In genomic region chr12:42482086-42482819, GRCh38 we compare ENCODE assay signal across 8 cellular contexts.
A peak's percentile ranks its signal among the peaks of the same experiment; 100 is the strongest.
DNase-seq lines count a peak whose midpoint lies in the region; ATAC-seq and TF ChIP-seq lines count a peak whose summit lies in the region.

No MANE protein-coding gene starts in this region.

- peaks cover 20% of the 10 kb centered on the region for H3K27me3 Mint-ChIP-seq in brain

- 34% methylated on average over 19 of the region's 20 CpGs for WGBS in right lobe of liver (ENCODE audit: insufficient coverage, low coverage, low lambda C conversion rate, missing lambda C conversion rate)
- 40 to 43% methylated on average over 4 to 20 of the region's 20 CpGs for WGBS in transverse colon (ENCODE audit: low coverage in 1 of 2), 2 donors

- no peaks in the 10 kb centered on the region for H3K36me3 Mint-ChIP-seq in brain

- no peak for TF ChIP-seq EP300 in transverse colon (IDR thresholded peaks at IDR 0.05; ENCODE audit: low read depth)

- H3K4me3 Mint-ChIP-seq in brain, result peak overlapping the region; percentile 87 to 92 (median 90)

- in situ Hi-C loops in transverse colon (cut with MboI; ENCODE audit: low pct_ligation_motif_present in 1 of 4, low pct_unique_long_range_greater_than_20kb in 1 of 4, low sequenced_read_pairs in 3 of 4), result loop anchor here in 2 of 4 donors (25.0 kb wide), 2 partner anchors 105 to 805 kb away; partner anchors contain the start of gene PRICKLE1 (in 1 of the 2)

- H3K27me3 ChIP-seq in right lobe of liver (peaks cover 0 to 4% of the 10 kb centered on the region in 2 donors), transverse colon (peaks cover 40% of the 10 kb centered on the region)

- DNase-seq in AG09309 (ENCODE audit: low read depth) (no peak), HT1080 (ENCODE audit: low read depth) (peak; percentile 1), right lobe of liver (peak in 2 of 3 donors; percentile 52 to 54), transverse colon (no peak)
- no peak for DNase-seq in stimulated activated CD4-positive, alpha-beta T cell treated with anti-CD3 and anti-CD28 coated beads, Interleukin-2, amount 100 ng/mL, for 48 hours

- intact Hi-C loops in right lobe of liver (cut with DNase I) (no loop called here), transverse colon (cut with DNase I; ENCODE audit: low total_unique reads) (loop anchor here (5.0 kb wide), 1 partner anchor 90 kb away; no protein-coding TSS in a partner anchor)

- H3K9me3 ChIP-seq in right lobe of liver (no peaks in the 10 kb centered on the region), transverse colon (no peaks in the 10 kb centered on the region)

- peak overlapping the region in 4 of 5 experiments; percentile 42 to 67 (median 50) for H3K27ac Mint-ChIP-seq in brain

- TF ChIP-seq CTCF in AG09309 (IDR thresholded peaks at IDR 0.05; ENCODE audit: control insufficient read depth, insufficient read depth, low read depth, low read length, missing control alignments), result no peak
- TF ChIP-seq CTCF in brain (conservative IDR thresholded peaks at IDR 0.05), result no peak
- no peak for TF ChIP-seq CTCF in right lobe of liver (IDR thresholded peaks at IDR 0.05)
- no peak for TF ChIP-seq CTCF in transverse colon (IDR thresholded peaks at IDR 0.05)

- peaks cover 0 to 10% (median 0%) of the 10 kb centered on the region in 4 donors for H3K4me1 ChIP-seq in right lobe of liver
- H3K4me1 ChIP-seq in transverse colon, result peaks cover 0 to 18% (median 8%) of the 10 kb centered on the region in 4 donors

- TF ChIP-seq POLR2A in right lobe of liver (IDR thresholded peaks at IDR 0.05) (no peak), transverse colon (IDR thresholded peaks at IDR 0.05) (no peak)

- peak; percentile 2 to 38 (median 21) for ATAC-seq in right lobe of liver
- ATAC-seq in HG02763 (IDR thresholded peaks at IDR 0.05; ENCODE audit: unreplicated experiment), result no peak
- no peak for ATAC-seq in GM18867 (IDR thresholded peaks at IDR 0.05; ENCODE audit: unreplicated experiment)

- peaks cover 0 to 2% (median 0%) of the 10 kb centered on the region in 5 experiments for H3K9me3 Mint-ChIP-seq in brain

- H3K4me1 Mint-ChIP-seq in brain, result peaks cover 45% of the 10 kb centered on the region

- H3K36me3 ChIP-seq in right lobe of liver (no peaks in the 10 kb centered on the region), transverse colon (no peaks in the 10 kb centered on the region)

- H3K27ac ChIP-seq in right lobe of liver (peak overlapping the region in 2 of 3 donors; percentile 66 to 67), transverse colon (peak overlapping the region; percentile 82 to 87 (median 84))

- H3K4me3 ChIP-seq in AG09309 (ENCODE audit: control insufficient read depth, low read depth, low read length) (peak overlapping the region; percentile 82), right lobe of liver (peak overlapping the region; percentile 45 to 59 (median 55)), transverse colon (peak overlapping the region; percentile 50 to 70 (median 64))

Comparison
In these comparisons a context has a peak if more than half of its experiments do, and no peak if none do; other contexts are left out.
1. DNase-seq: peak in HT1080 (single experiment) and right lobe of liver (2 of 3); none in AG09309 (single experiment), transverse colon (single experiment) and stimulated activated CD4-positive, alpha-beta T cell treated with anti-CD3 and anti-CD28 coated beads, Interleukin-2, amount 100 ng/mL, for 48 hours (0 of 2).
2. ATAC-seq: peak in right lobe of liver (4 of 4); none in HG02763 (single experiment) and GM18867 (single experiment).
3. Peak in every context shown above with its lines, with median percentiles within 50 percentile points of each other: H3K4me3 ChIP-seq.